Comparison of ENCODE assay signal across 2 cellular contexts in the genomic region with DNA sequence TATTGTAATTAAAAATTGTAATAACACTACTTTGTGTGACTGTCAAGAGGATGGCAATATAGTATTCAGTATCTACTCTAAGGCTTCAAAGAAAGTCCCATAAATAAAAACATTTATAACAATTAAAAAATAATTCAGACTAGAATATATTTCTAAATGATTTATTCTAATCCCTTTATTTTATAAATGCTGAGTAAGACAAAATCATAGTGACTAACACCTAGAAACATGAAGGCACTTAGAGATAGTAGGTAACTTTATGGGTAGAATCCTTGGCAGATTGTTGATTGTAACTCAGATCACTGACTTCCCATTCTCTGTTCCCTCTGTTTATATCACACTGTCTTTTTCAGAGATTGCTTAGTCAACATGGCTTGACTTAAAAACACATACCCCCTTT.
TF ChIP-seq lines count a peak whose summit lies in the region.

No MANE protein-coding gene starts in this region.

TF ChIP-seq in IMR-90, 13 proteins besides CTCF, POLR2A, EP300 and RAD21:
- TF ChIP-seq CHD1 (IDR thresholded peaks at IDR 0.05; ENCODE audit: low read depth, low read length): no peak
- TF ChIP-seq MAFK (IDR thresholded peaks at IDR 0.05; ENCODE audit: low read depth, low read length): peak; percentile 90
- no peak for TF ChIP-seq MXI1 (IDR thresholded peaks at IDR 0.05; ENCODE audit: borderline replicate concordance, low read depth, low read length)

TF ChIP-seq in H1, 55 proteins besides CTCF, POLR2A, EP300 and RAD21:
- TF ChIP-seq ASH2L (IDR thresholded peaks at IDR 0.05; ENCODE audit: low read length) (no peak), MAFK (IDR thresholded peaks at IDR 0.05; ENCODE audit: low read depth, low read length) (peak; percentile 34; the same call in 1 of the 2 replicates)
